22 cellular contexts compared by ENCODE assay signal in the genomic region with DNA sequence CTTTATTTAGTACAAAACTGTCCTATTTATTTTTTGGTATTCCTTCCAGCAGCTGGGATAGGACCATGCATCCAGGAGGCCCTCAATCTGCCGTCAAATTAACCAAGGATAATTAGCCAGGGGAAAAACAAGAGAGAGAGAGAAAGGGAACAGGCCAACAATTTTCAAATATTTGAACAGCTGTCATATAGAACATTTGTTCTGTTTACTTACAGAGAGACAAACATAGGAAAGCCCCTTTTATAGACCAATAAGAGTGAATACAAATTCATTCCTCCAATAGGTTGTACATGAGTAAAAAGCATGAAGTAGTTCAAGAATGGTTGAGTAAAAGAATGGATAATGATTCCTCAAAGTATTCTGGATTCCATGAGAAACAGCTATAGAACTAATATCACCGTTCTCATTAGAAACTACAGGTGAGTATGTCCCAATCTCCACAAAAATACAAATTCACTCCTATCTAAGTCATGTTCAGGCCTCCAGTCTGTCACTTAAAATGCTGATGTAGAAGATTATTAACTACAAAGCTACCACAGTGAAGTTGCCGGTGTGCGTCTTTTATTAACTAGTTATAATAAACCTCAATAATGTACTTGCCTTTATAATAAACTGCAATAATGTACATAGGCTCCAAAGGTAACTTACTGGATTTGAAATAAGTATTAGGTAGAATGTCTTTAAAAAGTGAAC.
DNase-seq lines count a peak whose midpoint lies in the region; ATAC-seq, FAIRE-seq and TF ChIP-seq lines count a peak whose summit lies in the region.
"Had no signal": no experiment of that assay in that cellular context is flagged by ENCODE, and none has a peak within 500 bp of the region (broad histone marks: within the 10 kb centered on the region; RNA-seq: fewer than 3 reads in every experiment).

No MANE protein-coding gene starts in this region.

- no peak for TF ChIP-seq CTCF in D721Med (IDR thresholded peaks at IDR 0.05; ENCODE audit: insufficient read depth, missing control alignments)
- no peak for TF ChIP-seq CTCF in body of pancreas (IDR thresholded peaks at IDR 0.05)

- no peaks in the 10 kb centered on the region for H3K27me3 ChIP-seq in body of pancreas
- H3K27me3 ChIP-seq: colonic mucosa, foreskin keratinocyte, vagina had no signal

- TF ChIP-seq POLR2A in body of pancreas (IDR thresholded peaks at IDR 0.05) = peak in 1 of 3 donors; percentile 24

- peak; percentile 97 for ATAC-seq in body of pancreas
- ATAC-seq in GM21515 (IDR thresholded peaks at IDR 0.05; ENCODE audit: unreplicated experiment) = no peak
- no peak for ATAC-seq in HG03571 (IDR thresholded peaks at IDR 0.05; ENCODE audit: unreplicated experiment)
- no peak for ATAC-seq in HG02970 (IDR thresholded peaks at IDR 0.05; ENCODE audit: low FRiP score, unreplicated experiment)
- ATAC-seq: foreskin keratinocyte, T-cell had no signal

- WGBS in body of pancreas, 2 donors = 25 to 31% methylated on average over 4 of the region's 4 CpGs

- H3K4me1 ChIP-seq in body of pancreas = peaks cover 16% of the 10 kb centered on the region
- H3K4me1 ChIP-seq: colonic mucosa, vagina had no signal

- H3K9me3 ChIP-seq in body of pancreas = no peaks in the 10 kb centered on the region
- H3K9me3 ChIP-seq: Caco-2, colonic mucosa, vagina had no signal

- intact Hi-C loops in body of pancreas (cut with DNase I) = no loop called here

- peaks cover 0 to 2% of the 10 kb centered on the region in 2 donors for H3K36me3 ChIP-seq in body of pancreas (replicated peaks in 1 of 2; ENCODE audit: insufficient read depth in 1 of 2, low read depth in 2 of 2)
- H3K36me3 ChIP-seq: colonic mucosa, WERI-Rb-1 had no signal

- peak; percentile 87 for FAIRE-seq in D721Med (lab: Jason Lieb, UNC)

- peak overlapping the region; percentile 53 to 84 (median 66) for H3K27ac ChIP-seq in body of pancreas
- H3K27ac ChIP-seq: colonic mucosa, foreskin keratinocyte, skin epidermis, vagina, WERI-Rb-1 had no signal

- DNase-seq in D721Med (ENCODE audit: insufficient read length, low spot score) (no peak), NCI-H1105 (lab: John Stamatoyannopoulos, UW) (peak; percentile 54), NCI-H2171 treated with DMSO at 0.1 percent for 48 hours (lab: John Stamatoyannopoulos, UW) (peak; percentile 94), body of pancreas (no peak)
- DNase-seq in activated CD4-positive, alpha-beta T cell treated with anti-CD3 and anti-CD28 coated beads, Interleukin-2, amount 50 U/mL, for 48 hours = no peak
- DNase-seq: activated CD4-positive, alpha-beta memory T cell treated with anti-CD3 and anti-CD28 coated beads for 36 hours; activated T-cell treated with anti-CD3 and anti-CD28 coated beads, Interleukin-2, amount 50 U/mL, for 1 hour; Caco-2; colonic mucosa; foreskin keratinocyte; Karpas-422; mesendoderm; NCI-H187 treated with DMSO at 0.1 percent for 48 hours; posterior cingulate gyrus; substantia nigra; T-cell; WERI-Rb-1 had no signal

- H3K4me3 ChIP-seq in body of pancreas = no peak overlapping the region
- H3K4me3 ChIP-seq: colonic mucosa, skin epidermis, vagina had no signal

Comparison
In these comparisons a context has a peak if more than half of its experiments do, and no peak if none do; other contexts are left out.
1. DNase-seq: peak in NCI-H1105 (single experiment) and NCI-H2171 treated with DMSO at 0.1 percent for 48 hours (single experiment); none in D721Med (single experiment), body of pancreas (0 of 4) and activated CD4-positive, alpha-beta T cell treated with anti-CD3 and anti-CD28 coated beads, Interleukin-2, amount 50 U/mL, for 48 hours (0 of 2).